17 cellular contexts compared by ENCODE assay signal in genomic region chr10:119614686-119615085, GRCh38. TPM values are rescaled to one million over a fixed set of nuclear protein-coding genes. Genes with fewer than 3 reads are reported as not detected.
DNase-seq lines count a peak whose midpoint lies in the region; ATAC-seq and TF ChIP-seq lines count a peak whose summit lies in the region.
"Had no signal": no experiment of that assay in that cellular context is flagged by ENCODE, and none has a peak within 500 bp of the region (broad histone marks: within the 10 kb centered on the region; RNA-seq: fewer than 3 reads in every experiment).

No MANE protein-coding gene starts in this region.

- 0 out of 2 replicates have a peak overlapping the region, but pooled peaks have one; percentile 38 for H2AFZ ChIP-seq in GM23338
- no peak overlapping the region for H2AFZ ChIP-seq in trophoblast cell (ENCODE audit: insufficient read depth, low read length, poor library complexity)

- TF ChIP-seq RAD21 in Ishikawa (IDR thresholded peaks at IDR 0.05; ENCODE audit: low read depth) = no peak

- peak overlapping the region; percentile 76 for H3K9ac ChIP-seq in trophoblast cell (ENCODE audit: low read length)

- no peaks in the 10 kb centered on the region for H4K20me1 ChIP-seq in GM23338 (replicated peaks; ENCODE audit: insufficient read depth)

- H3K36me3 ChIP-seq in GM23338 (ENCODE audit: insufficient read depth) = no peaks in the 10 kb centered on the region
- H3K36me3 ChIP-seq in trophoblast cell (ENCODE audit: control insufficient read depth in 1 of 2, insufficient read depth in 2 of 2, low read length in 2 of 2) = no peaks in the 10 kb centered on the region
- no peaks in the 10 kb centered on the region for H3K36me3 ChIP-seq in WERI-Rb-1
- H3K36me3 ChIP-seq in A673 (ENCODE audit: insufficient read depth, low read length, poor library complexity, severe bottlenecking) = no peaks in the 10 kb centered on the region

- H2BK120ac ChIP-seq in trophoblast cell (ENCODE audit: insufficient read depth, low read length, poor library complexity) = no peak overlapping the region

- H3K18ac ChIP-seq in trophoblast cell (ENCODE audit: low read length) = no peak overlapping the region

- WGBS in trophoblast cell (ENCODE audit: extremely low coverage, insufficient coverage, insufficient read length) = no CpG with 5 or more reads among the region's 5 CpGs

- intact Hi-C loops in A673 (cut with micrococcal nuclease; ENCODE audit: unreplicated experiment) = no loop called here

- H2BK5ac ChIP-seq in trophoblast cell (ENCODE audit: low read depth, low read length, poor library complexity) = no peak overlapping the region

- no peaks in the 10 kb centered on the region; the same call in 1 of the 2 replicates for H3K4me1 ChIP-seq in GM23338 (ENCODE audit: insufficient read depth)
- no peaks in the 10 kb centered on the region for H3K4me1 ChIP-seq in trophoblast cell (ENCODE audit: control insufficient read depth in 1 of 2, insufficient read depth in 2 of 2, low read length in 2 of 2)
- H3K4me1 ChIP-seq in A673 (ENCODE audit: insufficient read depth, low read length, poor library complexity, severe bottlenecking) = no peaks in the 10 kb centered on the region
- H3K4me1 ChIP-seq: Caco-2 had no signal

- H3K79me2 ChIP-seq in GM23338 (replicated peaks; ENCODE audit: insufficient read depth) (no peaks in the 10 kb centered on the region), trophoblast cell (ENCODE audit: control insufficient read depth, insufficient read depth, low read length, poor library complexity) (no peaks in the 10 kb centered on the region)

- no peaks in the 10 kb centered on the region for H3K9me3 ChIP-seq in trophoblast cell (ENCODE audit: insufficient read depth, low read depth, low read length)
- peaks cover 10% of the 10 kb centered on the region for H3K9me3 ChIP-seq in WERI-Rb-1 (ENCODE audit: severe bottlenecking)
- H3K9me3 ChIP-seq in A673 (ENCODE audit: low read depth, low read length, poor library complexity, severe bottlenecking) = no peaks in the 10 kb centered on the region
- H3K9me3 ChIP-seq: Caco-2 had no signal

- no peak for DNase-seq in GM23338 (ENCODE audit: low spot score)
- DNase-seq in cerebellar cortex (ENCODE audit: low spot score) = peak; percentile 28
- no peak for DNase-seq in trophoblast cell
- DNase-seq in WERI-Rb-1 = no peak
- no peak for DNase-seq in NCI-H2196 treated with DMSO at 0.1 percent for 48 hours (lab: John Stamatoyannopoulos, UW; ENCODE audit: unreplicated experiment)
- no peak for DNase-seq in A673 (ENCODE audit: low spot score)
- no peak for DNase-seq in NCI-H226
- DNase-seq: AML-193; Caco-2; CD4-positive, alpha-beta T cell; GDM1; GOT3; H7 had no signal

- H3F3A ChIP-seq in GM23338 (replicated peaks; ENCODE audit: low read depth) = no peaks in the 10 kb centered on the region

- H2BK12ac ChIP-seq in trophoblast cell (ENCODE audit: low read length) = no peak overlapping the region

- peaks cover 2% of the 10 kb centered on the region for H3K27me3 Mint-ChIP-seq in GM23338 (ENCODE audit: insufficient read depth, low read depth, poor library complexity)
- H3K27me3 Mint-ChIP-seq: CD4-positive, alpha-beta T cell had no signal

- peaks cover 4% of the 10 kb centered on the region; the same call in 2 of the 3 replicates for H3K4me1 Mint-ChIP-seq in GM23338

- peaks cover 11% of the 10 kb centered on the region; the same call in 2 of the 3 replicates for H3K9me3 Mint-ChIP-seq in GM23338
- H3K9me3 Mint-ChIP-seq: CD4-positive, alpha-beta T cell had no signal

- H4K91ac ChIP-seq in trophoblast cell (ENCODE audit: low read depth, low read length) = no peak overlapping the region

- H3K79me1 ChIP-seq in trophoblast cell (ENCODE audit: low read length) = no peaks in the 10 kb centered on the region

- H4K12ac ChIP-seq in trophoblast cell (ENCODE audit: low read depth, low read length) = no peak overlapping the region

- no peak overlapping the region for H2AK5ac ChIP-seq in trophoblast cell (ENCODE audit: low read length)

- TF ChIP-seq CTCF in GM23338 (conservative IDR thresholded peaks at IDR 0.05; ENCODE audit: low read depth in 2 of 2) (no peak), WERI-Rb-1 (IDR thresholded peaks at IDR 0.05; ENCODE audit: low read depth, low read length) (no peak), A673 (conservative IDR thresholded peaks at IDR 0.05; ENCODE audit: low read depth, low read length) (no peak)

- no peak overlapping the region for H3K4ac ChIP-seq in trophoblast cell (ENCODE audit: low read depth, low read length)

- no peaks in the 10 kb centered on the region for H3K9me2 ChIP-seq in GM23338 (ENCODE audit: insufficient read depth)

- no peaks in the 10 kb centered on the region for H3K27me3 ChIP-seq in GM23338 (ENCODE audit: insufficient read depth)
- H3K27me3 ChIP-seq in trophoblast cell (ENCODE audit: insufficient read depth, low read length) = no peaks in the 10 kb centered on the region
- no peaks in the 10 kb centered on the region for H3K27me3 ChIP-seq in WERI-Rb-1 (ENCODE audit: insufficient read depth, low read depth, severe bottlenecking)
- H3K27me3 ChIP-seq in A673 (replicated peaks; ENCODE audit: insufficient read depth, low read depth, low read length, poor library complexity) = no peaks in the 10 kb centered on the region

- H3K27ac Mint-ChIP-seq in GM23338 = no peak overlapping the region
- H3K27ac Mint-ChIP-seq: CD4-positive, alpha-beta T cell had no signal

- peak; percentile 78; the same call in 1 of the 2 replicates for TF ChIP-seq EP300 in Ishikawa (IDR thresholded peaks at IDR 0.05; ENCODE audit: borderline replicate concordance)

- no TSS peak for BruUV-seq in A673 (replicated peaks; lab: Mats Ljungman, UMichigan)

- CTCF ChIA-PET in A673 (lab: Charles Lee) = no interaction called here

- POLR2A ChIA-PET in A673 (lab: Charles Lee; ENCODE audit: low non-redundant PET) = no interaction called here

- H3K23ac ChIP-seq in trophoblast cell (ENCODE audit: low read length) = no peak overlapping the region

- H3K36me3 Mint-ChIP-seq in GM23338 (ENCODE audit: low read depth) = no peaks in the 10 kb centered on the region

- no peak overlapping the region for H3K4me2 ChIP-seq in GM23338
- no peak overlapping the region for H3K4me2 ChIP-seq in trophoblast cell (ENCODE audit: low read length)

- H3K4me3 Mint-ChIP-seq in GM23338 = no peak overlapping the region
- H3K4me3 Mint-ChIP-seq: CD4-positive, alpha-beta T cell had no signal

- H3K14ac ChIP-seq in trophoblast cell (ENCODE audit: low read length) = no peak overlapping the region

- ATAC-seq in GM23338 = no peak
- ATAC-seq: K562 had no signal

- H3K27ac ChIP-seq in GM23338 (ENCODE audit: low read depth) = no peak overlapping the region
- no peak overlapping the region for H3K27ac ChIP-seq in trophoblast cell (ENCODE audit: low read depth, low read length)
- no peak overlapping the region for H3K27ac ChIP-seq in WERI-Rb-1
- no peak overlapping the region for H3K27ac ChIP-seq in A673 (ENCODE audit: low read depth, low read length, poor library complexity, severe bottlenecking)
- H3K27ac ChIP-seq: C4-2B, HL-60 had no signal

- H4K8ac ChIP-seq in trophoblast cell (ENCODE audit: low read depth, low read length) = no peak overlapping the region

- no peak overlapping the region for H3K4me3 ChIP-seq in GM23338
- H3K4me3 ChIP-seq in trophoblast cell (ENCODE audit: low read depth, low read length) = no peak overlapping the region
- no peak overlapping the region for H3K4me3 ChIP-seq in WERI-Rb-1 (ENCODE audit: low read depth, low read length)
- H3K4me3 ChIP-seq in A673 (ENCODE audit: low read depth, low read length, poor library complexity, severe bottlenecking) = no peak overlapping the region
- H3K4me3 ChIP-seq: K562 had no signal

TF ChIP-seq in GM23338, 12 proteins besides CTCF, POLR2A, EP300 and RAD21 (continues in another document):
- TF ChIP-seq POLR2AphosphoS5 (IDR thresholded peaks at IDR 0.05; ENCODE audit: low read depth) (no peak), EZH2 (IDR thresholded peaks at IDR 0.05; ENCODE audit: low read depth, unreplicated experiment) (no peak), CREB1 (CRISPR knock-in tag; IDR thresholded peaks at IDR 0.05; ENCODE audit: low read depth) (no peak), ZNF114 (CRISPR knock-in tag; IDR thresholded peaks at IDR 0.05) (no peak)

TF ChIP-seq in Ishikawa, 13 proteins besides CTCF, POLR2A, EP300 and RAD21 (continues in another document):
- TF ChIP-seq EGR1 (IDR thresholded peaks at IDR 0.05) (no peak), YY1 (IDR thresholded peaks at IDR 0.05; ENCODE audit: low read depth) (no peak), CREB1 (IDR thresholded peaks at IDR 0.05; ENCODE audit: low read depth) (no peak), TCF12 (IDR thresholded peaks at IDR 0.05; ENCODE audit: low read depth) (peak; percentile 86), NFIC (IDR thresholded peaks at IDR 0.05) (peak; percentile 94), FOXM1 (IDR thresholded peaks at IDR 0.05; ENCODE audit: borderline replicate concordance, low read depth) (no peak), CEBPB (IDR thresholded peaks at IDR 0.05) (peak; percentile 78), ZBTB7A (IDR thresholded peaks at IDR 0.05; ENCODE audit: low read depth) (no peak), TAF1 (IDR thresholded peaks at IDR 0.05; ENCODE audit: low read depth) (no peak), TEAD4 (IDR thresholded peaks at IDR 0.05) (peak; percentile 77), MAX (IDR thresholded peaks at IDR 0.05) (peak; percentile 77; the same call in 1 of the 2 replicates)

RNA-seq across cellular contexts. Expression of gene TIAL1, which starts 17.9 kb away (rescaled TPM):
- 103 and 131 TPM in 2 replicates for total RNA-seq in GM23338 (2014; rRNA removed; shearing (Covaris generic))
- 87.5 and 92.6 TPM in 2 replicates for polyA plus RNA-seq in GM23338 (2016; fragmentation: Nextera tagmentation; extraction: Ambion mirVana)
- polyA plus RNA-seq in trophoblast cell (2013) = 124 and 125 TPM in 2 replicates
- total RNA-seq in A673 (2021) = 176 and 199 TPM in 2 replicates

RNA-seq across cellular contexts. Expression of gene BAG3, which starts 36.5 kb away (rescaled TPM):
- total RNA-seq in GM23338 (2014; rRNA removed; shearing (Covaris generic)) = 8.2 TPM in 2 replicates
- 8.4 and 8.6 TPM in 2 replicates for polyA plus RNA-seq in GM23338 (2016; fragmentation: Nextera tagmentation; extraction: Ambion mirVana)
- 85.0 and 88.8 TPM in 2 replicates for polyA plus RNA-seq in trophoblast cell (2013)
- total RNA-seq in A673 (2021) = 56.5 and 57.6 TPM in 2 replicates
